Comparison of ENCODE assay signal across 2 cellular contexts in genomic region chr1:52294580-52294979, GRCh38.
TF ChIP-seq lines count a peak whose summit lies in the region.

No MANE protein-coding gene starts in this region.

TF ChIP-seq in IMR-90, 13 proteins besides CTCF, POLR2A, EP300 and RAD21:
- TF ChIP-seq FOS (IDR thresholded peaks at IDR 0.05; ENCODE audit: low read depth, low read length) (no peak), SMC3 (IDR thresholded peaks at IDR 0.05; ENCODE audit: low read depth, low read length) (no peak), RFX5 (IDR thresholded peaks at IDR 0.05; ENCODE audit: low read depth, low read length) (no peak), CEBPB (IDR thresholded peaks at IDR 0.05; ENCODE audit: low read depth, low read length) (no peak), MAFK (IDR thresholded peaks at IDR 0.05; ENCODE audit: low read depth, low read length) (no peak), BHLHE40 (IDR thresholded peaks at IDR 0.05; ENCODE audit: low read depth, low read length) (no peak), MAZ (IDR thresholded peaks at IDR 0.05; ENCODE audit: borderline replicate concordance, low read depth, low read length) (no peak)

TF ChIP-seq in HepG2, 621 proteins besides CTCF, POLR2A, EP300 and RAD21:
- TF ChIP-seq TP53 (CRISPR knock-in tag; conservative IDR thresholded peaks at IDR 0.05): no peak
